1 cellular context compared by ENCODE assay signal in genomic region chr19:46985532-46986415, GRCh38.
TF ChIP-seq lines count a peak whose summit lies in the region.

No MANE protein-coding gene starts in this region.

TF ChIP-seq in A549, 52 proteins besides CTCF, POLR2A, EP300 and RAD21 (continued from another document):
- TF ChIP-seq HMGXB4 (CRISPR knock-in tag; IDR thresholded peaks at IDR 0.05; ENCODE audit: borderline replicate concordance) (no peak), JUNB (IDR thresholded peaks at IDR 0.05) (no peak), SREBF2 (IDR thresholded peaks at IDR 0.05) (no peak), JUN (IDR thresholded peaks at IDR 0.05) (no peak), MAZ (IDR thresholded peaks at IDR 0.05; ENCODE audit: borderline replicate concordance, low read depth, low read length) (no peak)
- TF ChIP-seq, protein P1, sequence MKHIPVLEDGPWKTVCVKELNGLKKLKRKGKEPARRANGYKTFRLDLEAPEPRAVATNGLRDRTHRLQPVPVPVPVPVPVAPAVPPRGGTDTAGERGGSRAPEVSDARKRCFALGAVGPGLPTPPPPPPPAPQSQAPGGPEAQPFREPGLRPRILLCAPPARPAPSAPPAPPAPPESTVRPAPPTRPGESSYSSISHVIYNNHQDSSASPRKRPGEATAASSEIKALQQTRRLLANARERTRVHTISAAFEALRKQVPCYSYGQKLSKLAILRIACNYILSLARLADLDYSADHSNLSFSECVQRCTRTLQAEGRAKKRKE (CRISPR knock-in tag; IDR thresholded peaks at IDR 0.05; ENCODE audit: low read depth), result no peak
